23 cellular contexts compared by ENCODE assay signal in the genomic region with DNA sequence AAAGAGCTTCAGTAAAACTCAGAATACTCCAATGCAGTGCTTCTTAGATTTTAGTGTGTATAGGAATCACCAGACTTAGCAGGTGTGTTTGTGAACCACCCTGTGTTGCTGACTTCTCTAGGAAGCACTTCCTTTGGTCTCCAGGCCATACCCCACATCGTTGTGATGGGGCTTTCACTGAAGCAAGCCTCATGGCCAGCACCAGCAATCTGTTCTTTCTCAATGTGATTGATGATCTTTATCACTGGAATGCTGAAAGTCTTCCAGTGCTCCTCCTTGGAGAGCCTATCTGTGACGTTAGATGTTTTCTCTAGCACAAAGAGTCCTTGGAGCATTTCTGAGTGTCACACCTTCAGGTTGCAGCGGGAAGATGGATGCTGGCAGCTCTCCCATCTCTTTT.
"Had no signal": no experiment of that assay in that cellular context is flagged by ENCODE, and none has a peak within 500 bp of the region (broad histone marks: within the 10 kb centered on the region; RNA-seq: fewer than 3 reads in every experiment).

No MANE protein-coding gene starts in this region.

- H3K9me3 Mint-ChIP-seq: activated naive CD4-positive, alpha-beta T cell treated with anti-CD3 and anti-CD28 coated beads, Interleukin-2, amount 10 ng/mL, durations not matched to agents 7 days and 5 days; T-helper 1 cell treated with Interleukin-12 subunit alpha and Interleukin-12 subunit beta and Interleukin-4 antibody, amounts not matched to agents 30 μg/mL and 1 μg/mL, for 36 hours had no signal

- H3K27me3 Mint-ChIP-seq: activated CD8-positive, alpha-beta T cell treated with anti-CD3 and anti-CD28 coated beads for 36 hours; activated naive CD4-positive, alpha-beta T cell treated with anti-CD3 and anti-CD28 coated beads, Interleukin-2, amount 10 ng/mL, durations not matched to agents 7 days and 5 days; activated naive CD8-positive, alpha-beta T cell treated with anti-CD3 and anti-CD28 coated beads for 36 hours; IgD-negative memory B cell had no signal

- ATAC-seq: activated CD4-positive, CD25-positive, alpha-beta regulatory T cell treated with anti-CD3 and anti-CD28 coated beads, Interleukin-2, amount 50 U/mL, for 24 hours; activated CD8-positive, alpha-beta T cell treated with anti-CD3 and anti-CD28 coated beads for 36 hours had no signal

- H3K4me3 Mint-ChIP-seq: activated CD8-positive, alpha-beta T cell treated with anti-CD3 and anti-CD28 coated beads for 36 hours; activated naive CD4-positive, alpha-beta T cell treated with anti-CD3 and anti-CD28 coated beads, Interleukin-2, amount 10 ng/mL, durations not matched to agents 7 days and 5 days; activated naive CD8-positive, alpha-beta T cell treated with anti-CD3 and anti-CD28 coated beads for 36 hours; activated T-cell treated with anti-CD3 and anti-CD28 coated beads, Interleukin-2, amount 50 U/mL, for 72 hours; T-helper 1 cell treated with Interleukin-12 subunit alpha and Interleukin-12 subunit beta and Interleukin-4 antibody, amounts not matched to agents 30 μg/mL and 1 μg/mL, for 36 hours had no signal

- H3K27ac Mint-ChIP-seq: activated CD8-positive, alpha-beta T cell treated with anti-CD3 and anti-CD28 coated beads for 36 hours; activated naive CD4-positive, alpha-beta T cell treated with anti-CD3 and anti-CD28 coated beads, Interleukin-2, amount 10 ng/mL, durations not matched to agents 7 days and 5 days; activated naive CD8-positive, alpha-beta T cell treated with anti-CD3 and anti-CD28 coated beads for 36 hours; activated T-helper 2 cell treated with anti-CD3 and anti-CD28 coated beads, Interferon-gamma antibody, Interleukin-2, Interleukin-4, amounts not matched to agents 10 μg/mL and 5 μg/mL and 100 μg/mL, durations not matched to agents 14 hours and 24 hours and 36 hours; IgD-negative memory B cell; T-helper 1 cell treated with Interleukin-12 subunit alpha and Interleukin-12 subunit beta and Interleukin-4 antibody, amounts not matched to agents 30 μg/mL and 1 μg/mL, for 36 hours had no signal

- H3K4me1 Mint-ChIP-seq: activated naive CD4-positive, alpha-beta T cell treated with anti-CD3 and anti-CD28 coated beads, Interleukin-2, amount 10 ng/mL, durations not matched to agents 7 days and 5 days; activated naive CD8-positive, alpha-beta T cell treated with anti-CD3 and anti-CD28 coated beads for 36 hours; IgD-negative memory B cell had no signal

- H3K27ac ChIP-seq: KMS-11 had no signal

- DNase-seq: activated CD4-positive, alpha-beta T cell treated with anti-CD3 and anti-CD28 coated beads for 4 hours; activated CD8-positive, alpha-beta memory T cell treated with anti-CD3 and anti-CD28 coated beads, Interleukin-2, amount 50 U/mL, for 4 hours; activated CD8-positive, alpha-beta T cell treated with anti-CD3 and anti-CD28 coated beads for 36 hours; activated gamma-delta T cell treated with Interleukin-2 at 50 U/mL for 16 hours; activated naive CD4-positive, alpha-beta T cell treated with anti-CD3 and anti-CD28 coated beads, Interleukin-2, amount 10 ng/mL, durations not matched to agents 7 days and 5 days; activated naive CD8-positive, alpha-beta T cell treated with anti-CD3 and anti-CD28 coated beads for 36 hours; activated T-cell treated with anti-CD3 and anti-CD28 coated beads, Interleukin-2, amount 50 U/mL, for 72 hours; anterior cingulate cortex; central memory CD4-positive, alpha-beta T cell; NCI-H1092; NCI-H1417 treated with DMSO at 0.1 percent for 48 hours; NCI-H1694; NCI-H2029; NCI-H2107; NCI-H2171 treated with DMSO at 0.1 percent for 48 hours; NCI-H226; NCI-H526; NCI-H774 had no signal

- H3K4me2 ChIP-seq: KMS-11 had no signal

- H3K9ac ChIP-seq: KMS-11 had no signal
